Comparison of ENCODE assay signal across 26 cellular contexts in the genomic region with DNA sequence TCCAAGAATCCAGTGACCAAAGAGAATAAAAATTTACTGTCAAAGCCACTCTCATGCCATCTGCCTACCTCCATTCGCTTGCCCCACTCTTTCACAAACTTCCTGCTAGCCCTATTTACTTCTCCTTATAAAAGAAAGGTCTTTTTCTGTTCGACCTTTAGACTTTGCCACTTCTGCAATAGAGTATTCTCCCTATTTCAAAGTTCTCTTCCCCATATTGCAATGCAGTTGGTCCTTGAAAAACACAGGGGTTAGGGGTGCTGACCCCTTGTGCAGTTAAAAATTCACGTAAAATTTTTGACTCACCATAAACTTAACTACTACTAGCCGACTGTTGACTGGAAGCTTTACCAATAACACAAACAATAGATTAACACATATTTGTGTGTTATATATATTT.
"Had no signal": no experiment of that assay in that cellular context is flagged by ENCODE, and none has a peak within 500 bp of the region (broad histone marks: within the 10 kb centered on the region; RNA-seq: fewer than 3 reads in every experiment).

No MANE protein-coding gene starts in this region.

- H3K27ac Mint-ChIP-seq: mesothelial cell of epicardium; naive B cell; nephron; neural progenitor cell; stimulated activated memory B cell treated with anti-CD40 and anti-IgM and Interleukin-4, amounts not matched to agents 10 μg/mL and 1 μg/mL and 100 μg/mL, for 72 hours; type B pancreatic cell had no signal

- H3K9ac ChIP-seq: neural progenitor cell had no signal

- H3K27me3 ChIP-seq: foreskin keratinocyte, gastroesophageal sphincter, heart left ventricle, hepatocyte, neural progenitor cell, right atrium auricular region, testis, tibial artery had no signal

- H3K4me1 Mint-ChIP-seq: naive B cell; neural progenitor cell; stimulated activated memory B cell treated with anti-CD40 and anti-IgM and Interleukin-4, amounts not matched to agents 10 μg/mL and 1 μg/mL and 100 μg/mL, for 72 hours had no signal

- H3K4me3 Mint-ChIP-seq: mesothelial cell of epicardium; naive B cell; nephron; neural progenitor cell; stimulated activated memory B cell treated with anti-CD40 and anti-IgM and Interleukin-4, amounts not matched to agents 10 μg/mL and 1 μg/mL and 100 μg/mL, for 72 hours; type B pancreatic cell had no signal

- H3K36me3 Mint-ChIP-seq: mesothelial cell of epicardium; naive B cell; neural progenitor cell; stimulated activated memory B cell treated with anti-CD40 and anti-IgM and Interleukin-4, amounts not matched to agents 10 μg/mL and 1 μg/mL and 100 μg/mL, for 72 hours; type B pancreatic cell had no signal

- H3K27me3 Mint-ChIP-seq: type B pancreatic cell had no signal

- H3K4me1 ChIP-seq: neural progenitor cell, prostate gland, right atrium auricular region, testis had no signal

- H3K4me3 ChIP-seq: gastroesophageal sphincter, heart left ventricle, hepatocyte, mucosa of descending colon, neural progenitor cell, prostate gland, right atrium auricular region, testis, tibial artery had no signal

- H3K9me3 ChIP-seq: gastroesophageal sphincter, heart left ventricle, mucosa of descending colon, prostate gland, right atrium auricular region, testis, tibial artery had no signal

- H3K36me3 ChIP-seq: gastroesophageal sphincter, heart left ventricle, neural progenitor cell, prostate gland, right atrium auricular region, tibial artery had no signal

- DNase-seq: cerebellar nuclear complex; cortex of kidney; effector CD4-positive, alpha-beta T cell; foreskin keratinocyte; heart left ventricle; left cardiac atrium; mesenchymal stem cell; mucosa of descending colon; naive B cell; stimulated activated CD4-positive, alpha-beta T cell treated with anti-CD3 and anti-CD28 coated beads, Interleukin-4, amount 100 ng/mL, for 4 hours; stimulated activated naive CD8-positive, alpha-beta T cell treated with anti-CD3 and anti-CD28 coated beads, Interleukin-15, Interleukin-2, amounts not matched to agents 100 U/mL and 50 U/mL, for 24 hours; substantia nigra; testis; tibial artery had no signal

- H3K27ac ChIP-seq: epithelial cell of prostate, foreskin keratinocyte, gastroesophageal sphincter, hepatocyte, neural progenitor cell, prostate gland, right atrium auricular region, testis, tibial artery had no signal

- ATAC-seq: esophagus mucosa; foreskin keratinocyte; gastroesophageal sphincter; heart left ventricle; left cardiac atrium; mucosa of descending colon; sciatic nerve; stimulated activated memory B cell treated with anti-CD40 and anti-IgM and Interleukin-4, amounts not matched to agents 10 μg/mL and 1 μg/mL and 100 μg/mL, for 72 hours; stimulated activated naive CD8-positive, alpha-beta T cell treated with anti-CD3 and anti-CD28 coated beads, Interleukin-15, Interleukin-2, amounts not matched to agents 100 U/mL and 50 U/mL, for 24 hours had no signal

- H3K9me3 Mint-ChIP-seq: naive B cell; nephron; neural progenitor cell; stimulated activated memory B cell treated with anti-CD40 and anti-IgM and Interleukin-4, amounts not matched to agents 10 μg/mL and 1 μg/mL and 100 μg/mL, for 72 hours; type B pancreatic cell had no signal
